Comparison of ENCODE assay signal across 8 cellular contexts in the genomic region with DNA sequence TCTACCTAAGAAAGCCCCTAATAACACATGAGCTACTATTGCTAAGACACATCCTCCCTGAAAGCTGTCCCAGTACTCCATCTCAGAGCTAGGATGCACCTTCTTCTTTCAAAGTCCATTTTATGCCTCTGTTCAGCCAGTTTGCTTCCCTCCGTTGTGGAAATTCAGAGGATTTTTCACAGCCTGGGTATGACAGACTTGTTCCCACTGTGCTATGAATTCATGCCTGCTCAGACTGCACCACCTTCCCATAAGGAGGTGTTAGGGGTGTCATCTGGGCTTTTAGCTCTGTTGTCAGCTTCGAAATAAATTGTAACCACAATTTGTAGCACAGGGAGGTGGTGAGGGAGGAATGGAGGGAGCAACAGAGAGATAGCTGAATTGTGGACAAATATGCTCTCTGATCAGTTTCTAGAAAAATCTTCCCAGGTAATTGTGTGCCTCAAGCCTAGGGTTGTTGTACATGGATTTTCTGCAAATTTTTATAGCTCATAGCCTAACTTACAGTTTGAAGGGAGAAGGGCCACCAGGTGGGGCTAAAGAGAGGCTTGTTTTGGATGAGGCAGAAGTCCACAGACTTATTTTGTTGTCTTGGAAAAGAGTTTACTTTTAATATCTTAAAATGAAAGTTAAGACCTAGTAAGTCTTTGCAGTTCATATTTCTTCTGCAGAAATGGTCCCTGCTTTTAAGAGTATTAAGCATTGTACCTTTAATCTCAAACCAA.
A peak's percentile ranks its signal among the peaks of the same experiment; 100 is the strongest.
DNase-seq lines count a peak whose midpoint lies in the region; ATAC-seq, FAIRE-seq and TF ChIP-seq lines count a peak whose summit lies in the region.

No MANE protein-coding gene starts in this region.

- no peaks in the 10 kb centered on the region for H3K27me3 Mint-ChIP-seq in nephron progenitor cell (ENCODE audit: low read depth, poor library complexity)

- POLR2A ChIA-PET in RWPE1 (lab: Yijun Ruan, JAX; ENCODE audit: low non-redundant PET) = no interaction called here

- H3K9me3 Mint-ChIP-seq in nephron progenitor cell = no peaks in the 10 kb centered on the region

- peak; percentile 52 for ATAC-seq in HG03342 (IDR thresholded peaks at IDR 0.05; ENCODE audit: unreplicated experiment)
- ATAC-seq in HG03378 (IDR thresholded peaks at IDR 0.05; ENCODE audit: unreplicated experiment) = no peak
- no peak for ATAC-seq in GM19463 (IDR thresholded peaks at IDR 0.05; ENCODE audit: unreplicated experiment)

- H3K27ac Mint-ChIP-seq in nephron progenitor cell = peak overlapping the region; percentile 77

- no peak overlapping the region for H3K4me3 Mint-ChIP-seq in nephron progenitor cell

- FAIRE-seq in G401.6 (lab: Jason Lieb, UNC) = peak; percentile 59

- H3K27ac ChIP-seq in RWPE1 = no peak overlapping the region

- TF ChIP-seq CTCF in RWPE1 (conservative IDR thresholded peaks at IDR 0.05; ENCODE audit: low read depth) (peak; percentile 50), epithelial cell of esophagus (IDR thresholded peaks at IDR 0.05; ENCODE audit: insufficient read depth, low read depth, low read length, missing control alignments) (peak; percentile 81), nephron progenitor cell (IDR thresholded peaks at IDR 0.05) (peak; percentile 67)

- no peaks in the 10 kb centered on the region for H3K36me3 Mint-ChIP-seq in nephron progenitor cell (ENCODE audit: low read depth)

- peak; percentile 43 for DNase-seq in A172 (ENCODE audit: low spot score)
- DNase-seq in RWPE1 (ENCODE audit: low spot score) = peak; percentile 15
- peak; percentile 58 for DNase-seq in epithelial cell of esophagus (ENCODE audit: low read depth)
- peak; percentile 68 for DNase-seq in nephron progenitor cell

- peaks cover 45% of the 10 kb centered on the region for H3K4me1 Mint-ChIP-seq in nephron progenitor cell

- no peak overlapping the region for H3K4me3 ChIP-seq in epithelial cell of esophagus (ENCODE audit: low read length)

- CTCF ChIA-PET in RWPE1 (lab: Yijun Ruan, JAX) = interaction anchor here (1.0 kb wide), 1 partner anchor 22 kb away, joined by 4 read pairs; no protein-coding TSS in a partner anchor

Comparison
In these comparisons a context has a peak if more than half of its experiments do, and no peak if none do; other contexts are left out.
1. DNase-seq: peak in every context shown above with its lines; median percentile 68 in nephron progenitor cell; 58 in epithelial cell of esophagus; 43 in A172; 15 in RWPE1.